Comparison of ENCODE assay signal across 8 cellular contexts in genomic region chr7:149836434-149836833, GRCh38.
"Had no signal": no experiment of that assay in that cellular context is flagged by ENCODE, and none has a peak within 500 bp of the region (broad histone marks: within the 10 kb centered on the region; RNA-seq: fewer than 3 reads in every experiment).

No MANE protein-coding gene starts in this region.

- FAIRE-seq: H1, H54, HTR-8/SVneo had no signal

- H3K4me3 ChIP-seq: GM23338 had no signal

- H3K4me3 Mint-ChIP-seq: GM23338, H9 had no signal

- DNase-seq: H9, HCEC 1CT, KBM-7 had no signal

- H3K9me3 Mint-ChIP-seq: GM23338, H9, IgD-negative memory B cell had no signal

- H3K4me2 ChIP-seq: GM23338 had no signal

- ATAC-seq: GM23338 had no signal

- H3K27ac Mint-ChIP-seq: GM23338, H9, IgD-negative memory B cell had no signal

- H2AFZ ChIP-seq: GM23338 had no signal
